ENCODE assay signal across 13 cellular contexts in the genomic region with DNA sequence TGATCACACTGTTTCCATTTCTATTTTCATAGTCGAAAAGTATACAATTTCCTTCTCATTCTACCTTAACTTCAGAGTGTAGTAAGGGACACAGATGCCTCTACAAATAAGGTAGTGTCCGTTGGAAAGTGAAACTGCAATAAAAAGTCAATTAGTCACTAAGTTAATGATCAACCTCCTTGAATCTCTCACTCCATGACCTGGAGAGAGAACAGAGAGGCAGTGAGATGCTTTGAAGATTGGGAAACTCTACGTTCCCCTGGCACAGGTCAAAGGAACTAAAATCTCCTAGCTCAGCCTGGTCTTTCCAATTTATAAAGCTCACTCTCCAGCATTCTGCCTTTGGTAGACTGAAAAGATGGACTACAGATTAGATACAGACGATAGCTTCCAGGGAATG.
DNase-seq lines count a peak whose midpoint lies in the region; ATAC-seq and TF ChIP-seq lines count a peak whose summit lies in the region.
"Had no signal": no experiment of that assay in that cellular context is flagged by ENCODE, and none has a peak within 500 bp of the region (broad histone marks: within the 10 kb centered on the region; RNA-seq: fewer than 3 reads in every experiment).

No MANE protein-coding gene starts in this region.

- H2BK120ac ChIP-seq in mesenchymal stem cell (ENCODE audit: low read depth, low read length): no peak overlapping the region

- H3K4me1 ChIP-seq in mesenchymal stem cell (ENCODE audit: control insufficient read depth, insufficient read depth, low read depth, low read length) (peaks cover 19% of the 10 kb centered on the region), osteoblast (ENCODE audit: insufficient read depth, low read length) (no peaks in the 10 kb centered on the region)

- no peak overlapping the region for H2AK5ac ChIP-seq in mesenchymal stem cell (ENCODE audit: low read length, severe bottlenecking)

- no peak overlapping the region for H2BK5ac ChIP-seq in mesenchymal stem cell (ENCODE audit: low read depth, low read length, poor library complexity, severe bottlenecking)

- H3K23ac ChIP-seq in mesenchymal stem cell (ENCODE audit: low read length in 2 of 2): no peak overlapping the region

- H2AFZ ChIP-seq in mesenchymal stem cell (ENCODE audit: low read depth, low read length) (no peak overlapping the region), osteoblast (ENCODE audit: low read length) (no peak overlapping the region)

- H3K4me2 ChIP-seq in mesenchymal stem cell (ENCODE audit: low read length, poor library complexity, severe bottlenecking) (no peak overlapping the region), osteoblast (ENCODE audit: insufficient read depth, low read length) (no peak overlapping the region)

- H3K36me3 ChIP-seq in mesenchymal stem cell (ENCODE audit: control insufficient read depth in 1 of 2, insufficient read depth in 2 of 2, low read depth in 1 of 2, low read length in 2 of 2) (no peaks in the 10 kb centered on the region), osteoblast (ENCODE audit: insufficient read depth, low read length) (no peaks in the 10 kb centered on the region)

- DNase-seq in HuH-7 (ENCODE audit: low spot score) (peak; percentile 52), mesenchymal stem cell (no peak), nucleus accumbens (lab: John Stamatoyannopoulos, UW) (no peak), osteoblast (ENCODE audit: insufficient read length, low spot score, missing footprints) (no peak), putamen (ENCODE audit: low spot score) (no peak)
- no peak for DNase-seq in NK-92 treated with Interleukin-12 subunit alpha and Interleukin-12 subunit beta, amount 100 ng/mL, for 24 hours (lab: John Stamatoyannopoulos, UW)
- DNase-seq: activated CD8-positive, alpha-beta T cell treated with anti-CD3 and anti-CD28 coated beads for 36 hours; CD4-positive, alpha-beta T cell; NCI-H146; SHP77 treated with DMSO at 0.1 percent for 48 hours had no signal

- H3K27ac ChIP-seq in mesenchymal stem cell (ENCODE audit: low read length, poor library complexity, severe bottlenecking): peak overlapping the region; percentile 90
- no peak overlapping the region for H3K27ac ChIP-seq in osteoblast (ENCODE audit: low read depth, low read length)

- no peak overlapping the region for H4K8ac ChIP-seq in mesenchymal stem cell (ENCODE audit: low read length)

- H3K27me3 ChIP-seq in mesenchymal stem cell (ENCODE audit: control insufficient read depth in 1 of 2, insufficient read depth in 1 of 2, low read length in 2 of 2) (peaks cover 0 to 18% of the 10 kb centered on the region in 2 experiments), osteoblast (ENCODE audit: insufficient read depth, low read length) (no peaks in the 10 kb centered on the region)

- no peaks in the 10 kb centered on the region for H4K20me1 ChIP-seq in osteoblast (ENCODE audit: insufficient read depth, low read length)

- no peak overlapping the region for H3K9ac ChIP-seq in mesenchymal stem cell (ENCODE audit: low read length)

- TF ChIP-seq CTCF in osteoblast (IDR thresholded peaks at IDR 0.05; ENCODE audit: extremely low read depth, low read depth, low read length): no peak

- ATAC-seq in GM18867 (IDR thresholded peaks at IDR 0.05; ENCODE audit: unreplicated experiment) (peak; percentile 68), HG02610 (IDR thresholded peaks at IDR 0.05; ENCODE audit: unreplicated experiment) (peak; percentile 51)
- ATAC-seq: activated CD8-positive, alpha-beta T cell treated with anti-CD3 and anti-CD28 coated beads for 36 hours; esophagus mucosa had no signal

- WGBS in mesenchymal stem cell: 42% methylated on average over 3 of the region's 4 CpGs

- H3K79me1 ChIP-seq in mesenchymal stem cell (replicated peaks; ENCODE audit: low read length, poor library complexity, severe bottlenecking): no peaks in the 10 kb centered on the region

- no peak overlapping the region for H2BK15ac ChIP-seq in mesenchymal stem cell (ENCODE audit: low read depth, poor library complexity, severe bottlenecking)

- H2BK12ac ChIP-seq in mesenchymal stem cell (ENCODE audit: low read length in 2 of 2): no peak overlapping the region

- H3K14ac ChIP-seq in mesenchymal stem cell (ENCODE audit: low read length in 2 of 2): no peak overlapping the region

- H3K4me3 ChIP-seq in mesenchymal stem cell (ENCODE audit: insufficient read depth in 1 of 2, low read depth in 1 of 2, low read length in 2 of 2) (no peak overlapping the region), osteoblast (ENCODE audit: insufficient read depth, low read length) (no peak overlapping the region)

- no peaks in the 10 kb centered on the region for H3K79me2 ChIP-seq in osteoblast (ENCODE audit: insufficient read depth, low read length)

- no peak overlapping the region for H4K91ac ChIP-seq in mesenchymal stem cell (ENCODE audit: low read length)

- no peak overlapping the region for H3K18ac ChIP-seq in mesenchymal stem cell (ENCODE audit: low read depth in 1 of 2, low read length in 2 of 2)

- no peak overlapping the region for H3K4ac ChIP-seq in mesenchymal stem cell (ENCODE audit: low read depth in 1 of 2, low read length in 2 of 2)

- H3K9me3 ChIP-seq in mesenchymal stem cell (ENCODE audit: control insufficient read depth, low read length): no peaks in the 10 kb centered on the region
- H3K9me3 ChIP-seq in osteoblast (ENCODE audit: low read depth, low read length): no peaks in the 10 kb centered on the region
